In the genomic region with DNA sequence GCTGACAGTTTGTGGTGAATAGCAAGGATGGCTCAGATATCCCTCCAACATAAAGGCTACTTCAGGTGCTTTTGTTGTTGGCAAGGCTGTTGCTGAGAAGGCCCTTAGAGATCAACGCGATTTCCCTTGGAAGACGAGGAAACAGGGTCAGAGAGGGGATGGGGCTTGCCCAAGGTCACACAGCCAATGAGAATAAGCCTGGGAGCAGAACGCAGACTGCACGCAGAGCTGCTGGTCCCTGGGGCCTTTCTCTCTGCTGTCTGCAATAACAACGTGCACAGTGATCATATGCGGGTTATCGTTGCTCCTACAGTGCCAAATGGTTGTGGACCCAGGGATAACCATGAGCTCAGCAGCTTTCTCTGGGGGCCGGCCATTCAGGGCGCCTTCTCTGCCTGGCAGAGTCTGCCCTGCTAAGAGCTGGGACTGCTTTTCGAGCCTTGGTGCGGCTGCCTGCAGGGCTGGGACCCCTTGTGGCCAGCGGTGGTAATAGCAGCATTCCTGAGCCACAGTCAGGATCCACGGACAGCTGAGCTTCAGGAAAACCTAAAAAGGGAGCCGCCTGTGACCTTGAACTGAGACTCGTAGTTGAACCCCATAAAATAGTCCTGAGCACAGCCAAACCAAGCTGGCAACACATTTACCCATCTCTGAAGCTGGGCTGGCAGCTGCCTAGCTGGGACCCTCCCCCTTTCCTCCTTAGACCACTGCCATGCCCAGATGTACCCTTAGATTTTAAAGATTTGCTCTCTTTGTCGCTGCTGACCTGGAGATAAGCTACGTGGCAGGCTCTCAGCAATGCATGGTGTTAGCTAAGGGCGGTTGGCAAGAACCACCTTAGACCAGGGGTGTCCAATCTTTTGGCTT, we compare ENCODE assay signal across 8 cellular contexts. TPM values are rescaled to one million over a fixed set of nuclear protein-coding genes. Genes with fewer than 3 reads are reported as not detected.
DNase-seq lines count a peak whose midpoint lies in the region; TF ChIP-seq lines count a peak whose summit lies in the region.

No MANE protein-coding gene starts in this region.

- DNase-seq in AG20443 (ENCODE audit: low spot score) (peak; percentile 95), GM19238 (ENCODE audit: insufficient read length, low spot score) (peak; percentile 61), NCI-H510A (lab: John Stamatoyannopoulos, UW) (peak; percentile 67), epithelial cell of proximal tubule (ENCODE audit: low read depth) (no peak), middle frontal gyrus (ENCODE audit: extremely low spot score, low spot score) (peak; percentile 66), NK-92 (lab: John Stamatoyannopoulos, UW; ENCODE audit: unreplicated experiment) (no peak)
- peak in 2 of 3 experiments; percentile 27 for DNase-seq in activated CD8-positive, alpha-beta memory T cell treated with anti-CD3 and anti-CD28 coated beads for 48 hours (ENCODE audit: low read depth in 2 of 3, low spot score in 2 of 3)
- peak; percentile 78 for DNase-seq in stimulated activated CD8-positive, alpha-beta memory T cell treated with anti-CD3 and anti-CD28 coated beads, Interleukin-4, amount 100 ng/mL, for 48 hours

- peak; percentile 90 for TF ChIP-seq CTCF in epithelial cell of proximal tubule (conservative IDR thresholded peaks at IDR 0.05; ENCODE audit: low read depth, low read length)

- H3K4me3 ChIP-seq in epithelial cell of proximal tubule (ENCODE audit: low read depth, low read length) = no peak overlapping the region

RNA-seq across cellular contexts. Expression of gene HTR6, which starts 39.8 kb away (rescaled TPM):
- not detected in 2 replicates for total RNA-seq in epithelial cell of proximal tubule

Comparison
In these comparisons a context has a peak if more than half of its experiments do, and no peak if none do; other contexts are left out.
1. DNase-seq: peak in AG20443 (single experiment), GM19238 (single experiment), NCI-H510A (single experiment), activated CD8-positive, alpha-beta memory T cell treated with anti-CD3 and anti-CD28 coated beads for 48 hours (2 of 3), middle frontal gyrus (single experiment) and stimulated activated CD8-positive, alpha-beta memory T cell treated with anti-CD3 and anti-CD28 coated beads, Interleukin-4, amount 100 ng/mL, for 48 hours (single experiment); none in epithelial cell of proximal tubule (single experiment) and NK-92 (single experiment).